Comparison of ENCODE assay signal across 8 cellular contexts in genomic region chr3:57983734-57984518, GRCh38. TPM values are rescaled to one million over a fixed set of nuclear protein-coding genes. Genes with fewer than 3 reads are reported as not detected.
DNase-seq lines count a peak whose midpoint lies in the region; ATAC-seq lines count a peak whose summit lies in the region.

No MANE protein-coding gene starts in this region.

- H2AFZ ChIP-seq in Karpas-422 (ENCODE audit: low read length), result peak overlapping the region; percentile 59

- no peaks in the 10 kb centered on the region for H3K36me3 ChIP-seq in Karpas-422 (ENCODE audit: insufficient read depth, low read length)
- no peaks in the 10 kb centered on the region for H3K36me3 ChIP-seq in aorta (ENCODE audit: control insufficient read depth in 1 of 2, insufficient read depth in 2 of 2, low read length in 1 of 2)

- peak; percentile 97 for ATAC-seq in GM21825 (IDR thresholded peaks at IDR 0.05; ENCODE audit: unreplicated experiment)
- peak; percentile 88 for ATAC-seq in aorta (ENCODE audit: low FRiP score)

- DNase-seq in GM04503 (ENCODE audit: low read depth) (peak; percentile 75), Karpas-422 (peak; percentile 96), epithelial cell of prostate (ENCODE audit: low read depth, low spot score) (no peak), non-pigmented ciliary epithelial cell (ENCODE audit: low read depth) (peak; percentile 71), aorta (peak in 1 of 2 donors; percentile 83), D341Med (ENCODE audit: low spot score) (no peak)
- peak; percentile 8 to 37 for DNase-seq in activated CD4-positive, alpha-beta T cell treated with anti-CD3 and anti-CD28 coated beads for 24 hours (ENCODE audit: low read depth in 2 of 2)

- no peaks in the 10 kb centered on the region for H3K9me3 ChIP-seq in Karpas-422 (ENCODE audit: low read length)
- H3K9me3 ChIP-seq in aorta (ENCODE audit: control insufficient read depth, low read length), result no peaks in the 10 kb centered on the region

- H3K4me2 ChIP-seq in Karpas-422 (ENCODE audit: low read depth, low read length, poor library complexity, severe bottlenecking), result peak overlapping the region; percentile 47

- no peaks in the 10 kb centered on the region for H4K20me1 ChIP-seq in Karpas-422 (ENCODE audit: insufficient read depth, low read depth, low read length)

- peak overlapping the region; percentile 40 for H3K9ac ChIP-seq in Karpas-422 (ENCODE audit: low read length)

- no peaks in the 10 kb centered on the region for H3K9me2 ChIP-seq in Karpas-422 (replicated peaks; ENCODE audit: insufficient read depth, low read length)

- H3K4me3 ChIP-seq in Karpas-422 (ENCODE audit: low read length), result peak overlapping the region; percentile 4; the same call in 1 of the 2 replicates
- H3K4me3 ChIP-seq in aorta (ENCODE audit: low read length in 2 of 2), result no peak overlapping the region

- H3K79me2 ChIP-seq in Karpas-422 (ENCODE audit: low read length), result no peaks in the 10 kb centered on the region

- 40 to 41% methylated on average over 5 of the region's 5 CpGs for WGBS in aorta, 2 donors

- no peaks in the 10 kb centered on the region for H3K27me3 ChIP-seq in Karpas-422 (ENCODE audit: low read length)
- no peaks in the 10 kb centered on the region for H3K27me3 ChIP-seq in aorta (ENCODE audit: control insufficient read depth in 1 of 2, insufficient read depth in 2 of 2, low read length in 1 of 2)

- intact Hi-C loops in aorta (cut with DNase I), result no loop called here

- peaks cover 27% of the 10 kb centered on the region for H3K4me1 ChIP-seq in Karpas-422 (ENCODE audit: low read length)
- no peaks in the 10 kb centered on the region for H3K4me1 ChIP-seq in aorta (ENCODE audit: control insufficient read depth in 1 of 2, insufficient read depth in 2 of 2, low read length in 2 of 2)

- H3K27ac ChIP-seq in Karpas-422 (ENCODE audit: low read length) (peak overlapping the region; percentile 79), epithelial cell of prostate (peak overlapping the region; percentile 89), aorta (ENCODE audit: low read depth in 1 of 2, low read length in 2 of 2) (no peak overlapping the region)

RNA-seq across cellular contexts. Expression of gene FLNB, which starts 24.3 kb away (rescaled TPM):
- total RNA-seq in Karpas-422 (2014; rRNA removed; shearing (Covaris generic); ENCODE audit: low replicate concordance), result 14.1 and 14.2 TPM in 2 replicates
- total RNA-seq in aorta, result 100 to 1,000 TPM; 157 to 254 TPM
- polyA plus RNA-seq in aorta, result 10 to 100 TPM; 33.3 to 92.6 TPM

Comparison
In these comparisons a context has a peak if more than half of its experiments do, and no peak if none do; other contexts are left out.
1. DNase-seq: peak in GM04503 (single experiment), Karpas-422 (single experiment), activated CD4-positive, alpha-beta T cell treated with anti-CD3 and anti-CD28 coated beads for 24 hours (2 of 2) and non-pigmented ciliary epithelial cell (single experiment); none in epithelial cell of prostate (single experiment) and D341Med (single experiment).
2. H3K27ac ChIP-seq: peak in Karpas-422 (single experiment) and epithelial cell of prostate (single experiment); none in aorta (0 of 2).
3. RNA of gene FLNB, which starts 24.3 kb away (total RNA-seq): 157 to 254 TPM in aorta; 14.1 to 14.2 TPM in Karpas-422; every median in the first group is over 10 times any median in the second.